1 cellular context compared by ENCODE assay signal in genomic region chr11:102186836-102187235, GRCh38.
TF ChIP-seq lines count a peak whose summit lies in the region.

No MANE protein-coding gene starts in this region.

TF ChIP-seq in HepG2, 621 proteins besides CTCF, POLR2A, EP300 and RAD21 (continued from another document and continues in another):
- TF ChIP-seq ZNF280D (CRISPR knock-in tag; IDR thresholded peaks at IDR 0.05) (no peak), ZNF121 (CRISPR knock-in tag; IDR thresholded peaks at IDR 0.05) (no peak), IRF9 (CRISPR knock-in tag; IDR thresholded peaks at IDR 0.05; ENCODE audit: borderline replicate concordance) (no peak), TEAD2 (CRISPR knock-in tag; IDR thresholded peaks at IDR 0.05) (no peak), ZNF383 (CRISPR knock-in tag; IDR thresholded peaks at IDR 0.05; ENCODE audit: borderline replicate concordance) (no peak), HINFP (CRISPR knock-in tag; IDR thresholded peaks at IDR 0.05; ENCODE audit: low read depth) (no peak), RARG (CRISPR knock-in tag; IDR thresholded peaks at IDR 0.05; ENCODE audit: low read depth) (no peak), SRSF4 (IDR thresholded peaks at IDR 0.05; ENCODE audit: low read depth, low read length, poor library complexity, severe bottlenecking) (no peak), ZNF709 (CRISPR knock-in tag; IDR thresholded peaks at IDR 0.05) (no peak), ZNF768 (CRISPR knock-in tag; IDR thresholded peaks at IDR 0.05) (no peak), SAP130 (CRISPR knock-in tag; IDR thresholded peaks at IDR 0.05; ENCODE audit: low read depth) (peak; percentile 60), NPAS2 (CRISPR knock-in tag; IDR thresholded peaks at IDR 0.05; ENCODE audit: borderline replicate concordance) (no peak), FOXC1 (CRISPR knock-in tag; IDR thresholded peaks at IDR 0.05; ENCODE audit: borderline replicate concordance) (no peak), MED8 (CRISPR knock-in tag; IDR thresholded peaks at IDR 0.05; ENCODE audit: insufficient replicate concordance) (peak; percentile 48), ZBTB34 (CRISPR knock-in tag; IDR thresholded peaks at IDR 0.05) (no peak), FOXO1 (CRISPR knock-in tag; IDR thresholded peaks at IDR 0.05) (peak; percentile 87), HNF1A (IDR thresholded peaks at IDR 0.05; ENCODE audit: low read depth) (peak; percentile 57; the same call in 1 of the 2 replicates), HNF1A (CRISPR knock-in tag; IDR thresholded peaks at IDR 0.05; ENCODE audit: borderline replicate concordance) (no peak; the same call in 1 of the 2 replicates), REXO4 (CRISPR knock-in tag; IDR thresholded peaks at IDR 0.05; ENCODE audit: borderline replicate concordance) (no peak), HNF4A (CRISPR knock-in tag; IDR thresholded peaks at IDR 0.05) (peak; percentile 50; the same call in 1 of the 2 replicates), KLF13 (CRISPR knock-in tag; IDR thresholded peaks at IDR 0.05) (no peak), HOXA3 (CRISPR knock-in tag; IDR thresholded peaks at IDR 0.05) (peak; percentile 63), HOXD1 (CRISPR knock-in tag; IDR thresholded peaks at IDR 0.05) (peak; percentile 36; the same call in 1 of the 2 replicates), ZNF777 (CRISPR knock-in tag; IDR thresholded peaks at IDR 0.05) (no peak), MTF1 (CRISPR knock-in tag; IDR thresholded peaks at IDR 0.05) (no peak), KLF6 (CRISPR knock-in tag; IDR thresholded peaks at IDR 0.05) (no peak), MZF1 (CRISPR knock-in tag; IDR thresholded peaks at IDR 0.05; ENCODE audit: borderline replicate concordance) (no peak), ETS1 (CRISPR knock-in tag; IDR thresholded peaks at IDR 0.05) (no peak), ZBTB44 (CRISPR knock-in tag; IDR thresholded peaks at IDR 0.05) (no peak), TP53 (CRISPR knock-in tag; conservative IDR thresholded peaks at IDR 0.05) (no peak), CERS6 (CRISPR knock-in tag; IDR thresholded peaks at IDR 0.05) (no peak), TRIM24 (CRISPR knock-in tag; IDR thresholded peaks at IDR 0.05) (no peak), ZNF607 (CRISPR knock-in tag; IDR thresholded peaks at IDR 0.05; ENCODE audit: borderline replicate concordance) (no peak), TBP (CRISPR knock-in tag; IDR thresholded peaks at IDR 0.05) (no peak), RBM22 (optimal IDR thresholded peaks at IDR 0.05; ENCODE audit: low read length) (no peak), SMC3 (IDR thresholded peaks at IDR 0.05; ENCODE audit: low read length) (no peak), RNF2 (conservative IDR thresholded peaks at IDR 0.05; ENCODE audit: low read depth) (no peak), ZBTB10 (CRISPR knock-in tag; IDR thresholded peaks at IDR 0.05; ENCODE audit: borderline replicate concordance) (no peak), PHF20 (CRISPR knock-in tag; IDR thresholded peaks at IDR 0.05) (no peak), MIXL1 (CRISPR knock-in tag; IDR thresholded peaks at IDR 0.05) (peak; percentile 52; the same call in 1 of the 2 replicates), RNF219 (CRISPR knock-in tag; IDR thresholded peaks at IDR 0.05) (no peak), HIVEP1 (CRISPR knock-in tag; IDR thresholded peaks at IDR 0.05) (no peak), ZNF563 (CRISPR knock-in tag; IDR thresholded peaks at IDR 0.05) (no peak)
